ENCODE assay signal across 25 cellular contexts in genomic region chrX:134602410-134602809, GRCh38. TPM values are rescaled to one million over a fixed set of nuclear protein-coding genes. Genes with fewer than 3 reads are reported as not detected.
"Had no signal": no experiment of that assay in that cellular context is flagged by ENCODE, and none has a peak within 500 bp of the region (broad histone marks: within the 10 kb centered on the region; RNA-seq: fewer than 3 reads in every experiment).

No MANE protein-coding gene starts in this region.

- H3K27me3 ChIP-seq: MG63, SJSA1 had no signal

- ATAC-seq: Panc1, PC-3 had no signal

- H3K9me3 ChIP-seq: MG63, SJSA1 had no signal

- H3K27ac ChIP-seq: RWPE1, SJSA1, SK-N-MC had no signal

- H3K36me3 ChIP-seq: MG63, SJSA1 had no signal

- H3K4me3 ChIP-seq: MG63, SJSA1, SK-N-MC had no signal

- DNase-seq: Karpas-422; KG1; MG63; NCI-H1092; NCI-H1105 treated with DMSO at 0.1 percent for 48 hours; NCI-H1417 treated with DMSO at 0.1 percent for 48 hours; NCI-H146; NCI-H1694 treated with DMSO at 0.1 percent for 48 hours; NCI-H1930; NCI-H2081; NCI-H2107; NCI-H226; NCI-H446; NCI-H510A; NCI-H524 treated with DMSO at 0.1 percent for 48 hours; NCI-H69; NCI-H774; NK-92 treated with Interleukin-12 subunit alpha and Interleukin-12 subunit beta, amount 100 ng/mL, for 24 hours; PC-3; SHP77 had no signal

RNA-seq across cellular contexts. Expression of gene PLAC1, which starts 55.9 kb away (rescaled TPM):
- total RNA-seq: HT-29, SJSA1 had no signal
